In the genomic region with DNA sequence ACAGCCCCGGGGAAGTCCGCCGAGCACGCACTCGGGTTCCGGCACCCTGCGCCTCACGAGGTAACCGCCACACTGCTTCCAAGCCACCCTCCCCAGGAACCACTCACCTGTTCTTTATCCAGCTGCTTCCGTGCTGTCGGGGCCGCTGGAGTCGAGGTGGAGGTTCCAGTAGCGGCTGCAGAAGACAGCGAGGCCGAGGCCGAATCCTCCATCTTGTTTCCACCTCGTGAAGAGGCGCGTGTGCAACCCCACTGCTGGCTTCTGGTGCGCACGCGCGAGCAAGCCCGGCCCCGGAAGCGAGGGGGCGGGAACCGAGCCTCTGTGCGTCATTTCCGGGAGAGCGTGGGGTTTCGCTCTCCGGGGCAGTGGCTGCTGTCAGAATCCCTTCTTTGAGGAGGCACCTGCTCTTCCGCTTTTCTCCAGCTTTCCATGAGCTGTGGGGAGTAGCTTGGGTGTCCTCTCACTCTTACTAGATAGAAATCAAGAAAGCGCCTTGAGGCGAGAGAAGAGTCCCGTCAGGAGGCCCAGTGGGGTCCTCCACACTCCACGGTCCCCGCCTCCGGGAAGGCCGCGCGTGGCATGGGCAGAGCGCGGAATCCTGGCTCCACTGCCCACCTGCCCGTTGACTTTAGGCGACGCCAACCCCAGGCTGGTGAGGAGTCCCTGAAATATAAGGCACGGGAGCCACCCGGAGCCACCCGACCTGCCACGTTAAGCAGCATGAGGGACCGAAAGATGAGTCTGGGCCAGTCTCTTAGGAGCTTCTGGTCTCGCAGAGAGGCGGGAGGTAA, we compare ENCODE assay signal across 1 cellular context.
TF ChIP-seq lines count a peak whose summit lies in the region.

A gene (minus strand): TSS at position 242 of the 791 bp plus-strand sequence. CDS start 30 bp downstream, at position 212.

TF ChIP-seq in GM12878, 131 proteins besides CTCF, POLR2A, EP300 and RAD21 (continued from another document and continues in another):
- TF ChIP-seq, protein P1, sequence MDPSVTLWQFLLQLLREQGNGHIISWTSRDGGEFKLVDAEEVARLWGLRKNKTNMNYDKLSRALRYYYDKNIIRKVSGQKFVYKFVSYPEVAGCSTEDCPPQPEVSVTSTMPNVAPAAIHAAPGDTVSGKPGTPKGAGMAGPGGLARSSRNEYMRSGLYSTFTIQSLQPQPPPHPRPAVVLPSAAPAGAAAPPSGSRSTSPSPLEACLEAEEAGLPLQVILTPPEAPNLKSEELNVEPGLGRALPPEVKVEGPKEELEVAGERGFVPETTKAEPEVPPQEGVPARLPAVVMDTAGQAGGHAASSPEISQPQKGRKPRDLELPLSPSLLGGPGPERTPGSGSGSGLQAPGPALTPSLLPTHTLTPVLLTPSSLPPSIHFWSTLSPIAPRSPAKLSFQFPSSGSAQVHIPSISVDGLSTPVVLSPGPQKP (IDR thresholded peaks at IDR 0.05; ENCODE audit: low read depth, low read length) = peak; percentile 72; the same call in 1 of the 2 replicates
- no peak for TF ChIP-seq EZH2 (IDR thresholded peaks at IDR 0.05; ENCODE audit: borderline replicate concordance, control insufficient read depth, low read depth, low read length)
- TF ChIP-seq CBX5 (IDR thresholded peaks at IDR 0.05; ENCODE audit: low read depth) = no peak; the same call in 1 of the 2 replicates
- no peak for TF ChIP-seq CHD1 (IDR thresholded peaks at IDR 0.05; ENCODE audit: low read depth, low read length)
- TF ChIP-seq, protein P2, sequence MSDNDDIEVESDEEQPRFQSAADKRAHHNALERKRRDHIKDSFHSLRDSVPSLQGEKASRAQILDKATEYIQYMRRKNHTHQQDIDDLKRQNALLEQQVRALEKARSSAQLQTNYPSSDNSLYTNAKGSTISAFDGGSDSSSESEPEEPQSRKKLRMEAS (IDR thresholded peaks at IDR 0.05; ENCODE audit: low read depth, low read length) = peak; percentile 89
- TF ChIP-seq CREB1 (IDR thresholded peaks at IDR 0.05; ENCODE audit: low read depth) = peak; percentile 91
- TF ChIP-seq SMC3 (IDR thresholded peaks at IDR 0.05; ENCODE audit: borderline replicate concordance, low read length) = no peak
- TF ChIP-seq, protein P3, sequence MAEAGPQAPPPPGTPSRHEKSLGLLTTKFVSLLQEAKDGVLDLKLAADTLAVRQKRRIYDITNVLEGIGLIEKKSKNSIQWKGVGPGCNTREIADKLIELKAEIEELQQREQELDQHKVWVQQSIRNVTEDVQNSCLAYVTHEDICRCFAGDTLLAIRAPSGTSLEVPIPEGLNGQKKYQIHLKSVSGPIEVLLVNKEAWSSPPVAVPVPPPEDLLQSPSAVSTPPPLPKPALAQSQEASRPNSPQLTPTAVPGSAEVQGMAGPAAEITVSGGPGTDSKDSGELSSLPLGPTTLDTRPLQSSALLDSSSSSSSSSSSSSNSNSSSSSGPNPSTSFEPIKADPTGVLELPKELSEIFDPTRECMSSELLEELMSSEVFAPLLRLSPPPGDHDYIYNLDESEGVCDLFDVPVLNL (IDR thresholded peaks at IDR 0.05; ENCODE audit: low read depth, low read length) = no peak
- peak; percentile 24; the same call in 1 of the 2 replicates for TF ChIP-seq BACH1 (IDR thresholded peaks at IDR 0.05; ENCODE audit: borderline replicate concordance)
- TF ChIP-seq ASH2L (IDR thresholded peaks at IDR 0.05; ENCODE audit: borderline replicate concordance, low read depth) = no peak
- TF ChIP-seq MEF2A (IDR thresholded peaks at IDR 0.05; ENCODE audit: insufficient read depth, low read depth, low read length) = no peak
- TF ChIP-seq, protein P4, sequence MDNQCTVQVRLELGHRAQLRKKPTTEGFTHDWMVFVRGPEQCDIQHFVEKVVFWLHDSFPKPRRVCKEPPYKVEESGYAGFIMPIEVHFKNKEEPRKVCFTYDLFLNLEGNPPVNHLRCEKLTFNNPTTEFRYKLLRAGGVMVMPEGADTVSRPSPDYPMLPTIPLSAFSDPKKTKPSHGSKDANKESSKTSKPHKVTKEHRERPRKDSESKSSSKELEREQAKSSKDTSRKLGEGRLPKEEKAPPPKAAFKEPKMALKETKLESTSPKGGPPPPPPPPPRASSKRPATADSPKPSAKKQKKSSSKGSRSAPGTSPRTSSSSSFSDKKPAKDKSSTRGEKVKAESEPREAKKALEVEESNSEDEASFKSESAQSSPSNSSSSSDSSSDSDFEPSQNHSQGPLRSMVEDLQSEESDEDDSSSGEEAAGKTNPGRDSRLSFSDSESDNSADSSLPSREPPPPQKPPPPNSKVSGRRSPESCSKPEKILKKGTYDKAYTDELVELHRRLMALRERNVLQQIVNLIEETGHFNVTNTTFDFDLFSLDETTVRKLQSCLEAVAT (IDR thresholded peaks at IDR 0.05) = 0 out of 2 replicates have a peak, but pooled peaks have one; percentile 43
- TF ChIP-seq, protein P5, sequence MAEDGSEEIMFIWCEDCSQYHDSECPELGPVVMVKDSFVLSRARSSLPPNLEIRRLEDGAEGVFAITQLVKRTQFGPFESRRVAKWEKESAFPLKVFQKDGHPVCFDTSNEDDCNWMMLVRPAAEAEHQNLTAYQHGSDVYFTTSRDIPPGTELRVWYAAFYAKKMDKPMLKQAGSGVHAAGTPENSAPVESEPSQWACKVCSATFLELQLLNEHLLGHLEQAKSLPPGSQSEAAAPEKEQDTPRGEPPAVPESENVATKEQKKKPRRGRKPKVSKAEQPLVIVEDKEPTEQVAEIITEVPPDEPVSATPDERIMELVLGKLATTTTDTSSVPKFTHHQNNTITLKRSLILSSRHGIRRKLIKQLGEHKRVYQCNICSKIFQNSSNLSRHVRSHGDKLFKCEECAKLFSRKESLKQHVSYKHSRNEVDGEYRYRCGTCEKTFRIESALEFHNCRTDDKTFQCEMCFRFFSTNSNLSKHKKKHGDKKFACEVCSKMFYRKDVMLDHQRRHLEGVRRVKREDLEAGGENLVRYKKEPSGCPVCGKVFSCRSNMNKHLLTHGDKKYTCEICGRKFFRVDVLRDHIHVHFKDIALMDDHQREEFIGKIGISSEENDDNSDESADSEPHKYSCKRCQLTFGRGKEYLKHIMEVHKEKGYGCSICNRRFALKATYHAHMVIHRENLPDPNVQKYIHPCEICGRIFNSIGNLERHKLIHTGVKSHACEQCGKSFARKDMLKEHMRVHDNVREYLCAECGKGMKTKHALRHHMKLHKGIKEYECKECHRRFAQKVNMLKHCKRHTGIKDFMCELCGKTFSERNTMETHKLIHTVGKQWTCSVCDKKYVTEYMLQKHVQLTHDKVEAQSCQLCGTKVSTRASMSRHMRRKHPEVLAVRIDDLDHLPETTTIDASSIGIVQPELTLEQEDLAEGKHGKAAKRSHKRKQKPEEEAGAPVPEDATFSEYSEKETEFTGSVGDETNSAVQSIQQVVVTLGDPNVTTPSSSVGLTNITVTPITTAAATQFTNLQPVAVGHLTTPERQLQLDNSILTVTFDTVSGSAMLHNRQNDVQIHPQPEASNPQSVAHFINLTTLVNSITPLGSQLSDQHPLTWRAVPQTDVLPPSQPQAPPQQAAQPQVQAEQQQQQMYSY (CRISPR knock-in tag; IDR thresholded peaks at IDR 0.05) = no peak
- peak; percentile 73 for TF ChIP-seq IKZF1 (conservative IDR thresholded peaks at IDR 0.05)
- no peak; the same call in 1 of the 2 replicates for TF ChIP-seq STAT1 (conservative IDR thresholded peaks at IDR 0.05)
- no peak for TF ChIP-seq FOS (IDR thresholded peaks at IDR 0.05; ENCODE audit: borderline replicate concordance, extremely low read depth, insufficient read length)
- no peak for TF ChIP-seq HDGF (IDR thresholded peaks at IDR 0.05)
- TF ChIP-seq, protein P6, sequence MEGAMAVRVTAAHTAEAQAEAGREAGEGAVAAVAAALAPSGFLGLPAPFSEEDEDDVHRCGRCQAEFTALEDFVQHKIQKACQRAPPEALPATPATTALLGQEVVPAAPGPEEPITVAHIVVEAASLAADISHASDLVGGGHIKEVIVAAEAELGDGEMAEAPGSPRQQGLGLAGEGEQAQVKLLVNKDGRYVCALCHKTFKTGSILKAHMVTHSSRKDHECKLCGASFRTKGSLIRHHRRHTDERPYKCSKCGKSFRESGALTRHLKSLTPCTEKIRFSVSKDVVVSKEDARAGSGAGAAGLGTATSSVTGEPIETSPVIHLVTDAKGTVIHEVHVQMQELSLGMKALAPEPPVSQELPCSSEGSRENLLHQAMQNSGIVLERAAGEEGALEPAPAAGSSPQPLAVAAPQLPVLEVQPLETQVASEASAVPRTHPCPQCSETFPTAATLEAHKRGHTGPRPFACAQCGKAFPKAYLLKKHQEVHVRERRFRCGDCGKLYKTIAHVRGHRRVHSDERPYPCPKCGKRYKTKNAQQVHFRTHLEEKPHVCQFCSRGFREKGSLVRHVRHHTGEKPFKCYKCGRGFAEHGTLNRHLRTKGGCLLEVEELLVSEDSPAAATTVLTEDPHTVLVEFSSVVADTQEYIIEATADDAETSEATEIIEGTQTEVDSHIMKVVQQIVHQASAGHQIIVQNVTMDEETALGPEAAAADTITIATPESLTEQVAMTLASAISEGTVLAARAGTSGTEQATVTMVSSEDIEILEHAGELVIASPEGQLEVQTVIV (IDR thresholded peaks at IDR 0.05; ENCODE audit: borderline replicate concordance, partially characterized antibody) = peak; percentile 15
- TF ChIP-seq SREBF2 (IDR thresholded peaks at IDR 0.05; ENCODE audit: low read length) = 0 out of 2 replicates have a peak, but pooled peaks have one; percentile 41
- TF ChIP-seq, protein P7, sequence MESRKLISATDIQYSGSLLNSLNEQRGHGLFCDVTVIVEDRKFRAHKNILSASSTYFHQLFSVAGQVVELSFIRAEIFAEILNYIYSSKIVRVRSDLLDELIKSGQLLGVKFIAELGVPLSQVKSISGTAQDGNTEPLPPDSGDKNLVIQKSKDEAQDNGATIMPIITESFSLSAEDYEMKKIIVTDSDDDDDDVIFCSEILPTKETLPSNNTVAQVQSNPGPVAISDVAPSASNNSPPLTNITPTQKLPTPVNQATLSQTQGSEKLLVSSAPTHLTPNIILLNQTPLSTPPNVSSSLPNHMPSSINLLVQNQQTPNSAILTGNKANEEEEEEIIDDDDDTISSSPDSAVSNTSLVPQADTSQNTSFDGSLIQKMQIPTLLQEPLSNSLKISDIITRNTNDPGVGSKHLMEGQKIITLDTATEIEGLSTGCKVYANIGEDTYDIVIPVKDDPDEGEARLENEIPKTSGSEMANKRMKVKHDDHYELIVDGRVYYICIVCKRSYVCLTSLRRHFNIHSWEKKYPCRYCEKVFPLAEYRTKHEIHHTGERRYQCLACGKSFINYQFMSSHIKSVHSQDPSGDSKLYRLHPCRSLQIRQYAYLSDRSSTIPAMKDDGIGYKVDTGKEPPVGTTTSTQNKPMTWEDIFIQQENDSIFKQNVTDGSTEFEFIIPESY (IDR thresholded peaks at IDR 0.05) = no peak
- TF ChIP-seq ZNF274 (IDR thresholded peaks at IDR 0.05; ENCODE audit: insufficient read depth, insufficient read length) = no peak
- no peak for TF ChIP-seq SUPT20H (IDR thresholded peaks at IDR 0.05; ENCODE audit: borderline replicate concordance, control insufficient read depth, low read depth, low read length)
- TF ChIP-seq, protein P8, sequence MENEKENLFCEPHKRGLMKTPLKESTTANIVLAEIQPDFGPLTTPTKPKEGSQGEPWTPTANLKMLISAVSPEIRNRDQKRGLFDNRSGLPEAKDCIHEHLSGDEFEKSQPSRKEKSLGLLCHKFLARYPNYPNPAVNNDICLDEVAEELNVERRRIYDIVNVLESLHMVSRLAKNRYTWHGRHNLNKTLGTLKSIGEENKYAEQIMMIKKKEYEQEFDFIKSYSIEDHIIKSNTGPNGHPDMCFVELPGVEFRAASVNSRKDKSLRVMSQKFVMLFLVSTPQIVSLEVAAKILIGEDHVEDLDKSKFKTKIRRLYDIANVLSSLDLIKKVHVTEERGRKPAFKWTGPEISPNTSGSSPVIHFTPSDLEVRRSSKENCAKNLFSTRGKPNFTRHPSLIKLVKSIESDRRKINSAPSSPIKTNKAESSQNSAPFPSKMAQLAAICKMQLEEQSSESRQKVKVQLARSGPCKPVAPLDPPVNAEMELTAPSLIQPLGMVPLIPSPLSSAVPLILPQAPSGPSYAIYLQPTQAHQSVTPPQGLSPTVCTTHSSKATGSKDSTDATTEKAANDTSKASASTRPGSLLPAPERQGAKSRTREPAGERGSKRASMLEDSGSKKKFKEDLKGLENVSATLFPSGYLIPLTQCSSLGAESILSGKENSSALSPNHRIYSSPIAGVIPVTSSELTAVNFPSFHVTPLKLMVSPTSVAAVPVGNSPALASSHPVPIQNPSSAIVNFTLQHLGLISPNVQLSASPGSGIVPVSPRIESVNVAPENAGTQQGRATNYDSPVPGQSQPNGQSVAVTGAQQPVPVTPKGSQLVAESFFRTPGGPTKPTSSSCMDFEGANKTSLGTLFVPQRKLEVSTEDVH (IDR thresholded peaks at IDR 0.05; ENCODE audit: low read depth, partially characterized antibody) = peak; percentile 55
- TF ChIP-seq RB1 (IDR thresholded peaks at IDR 0.05; ENCODE audit: borderline replicate concordance) = 0 out of 2 replicates have a peak, but pooled peaks have one; percentile 53
- TF ChIP-seq NRF1 (conservative IDR thresholded peaks at IDR 0.05; ENCODE audit: low read depth, low read length) = peak; percentile 95
- peak; percentile 98 for TF ChIP-seq MYC (IDR thresholded peaks at IDR 0.05; ENCODE audit: insufficient read depth, insufficient read length, insufficient replicate concordance, low read length, severe bottlenecking)
- no peak for TF ChIP-seq TARDBP (IDR thresholded peaks at IDR 0.05; ENCODE audit: borderline replicate concordance)
- TF ChIP-seq SMARCA5 (IDR thresholded peaks at IDR 0.05) = peak; percentile 29; the same call in 1 of the 2 replicates
- TF ChIP-seq ZNF384 (IDR thresholded peaks at IDR 0.05; ENCODE audit: borderline replicate concordance, low read depth, low read length) = no peak
- no peak for TF ChIP-seq STAT3 (IDR thresholded peaks at IDR 0.05; ENCODE audit: low read depth, low read length)
- TF ChIP-seq, protein P9, sequence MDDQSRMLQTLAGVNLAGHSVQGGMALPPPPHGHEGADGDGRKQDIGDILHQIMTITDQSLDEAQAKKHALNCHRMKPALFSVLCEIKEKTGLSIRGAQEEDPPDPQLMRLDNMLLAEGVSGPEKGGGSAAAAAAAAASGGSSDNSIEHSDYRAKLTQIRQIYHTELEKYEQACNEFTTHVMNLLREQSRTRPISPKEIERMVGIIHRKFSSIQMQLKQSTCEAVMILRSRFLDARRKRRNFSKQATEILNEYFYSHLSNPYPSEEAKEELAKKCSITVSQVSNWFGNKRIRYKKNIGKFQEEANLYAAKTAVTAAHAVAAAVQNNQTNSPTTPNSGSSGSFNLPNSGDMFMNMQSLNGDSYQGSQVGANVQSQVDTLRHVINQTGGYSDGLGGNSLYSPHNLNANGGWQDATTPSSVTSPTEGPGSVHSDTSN (IDR thresholded peaks at IDR 0.05; ENCODE audit: insufficient replicate concordance, low read depth, low read length) = no peak
- TF ChIP-seq, protein P10, sequence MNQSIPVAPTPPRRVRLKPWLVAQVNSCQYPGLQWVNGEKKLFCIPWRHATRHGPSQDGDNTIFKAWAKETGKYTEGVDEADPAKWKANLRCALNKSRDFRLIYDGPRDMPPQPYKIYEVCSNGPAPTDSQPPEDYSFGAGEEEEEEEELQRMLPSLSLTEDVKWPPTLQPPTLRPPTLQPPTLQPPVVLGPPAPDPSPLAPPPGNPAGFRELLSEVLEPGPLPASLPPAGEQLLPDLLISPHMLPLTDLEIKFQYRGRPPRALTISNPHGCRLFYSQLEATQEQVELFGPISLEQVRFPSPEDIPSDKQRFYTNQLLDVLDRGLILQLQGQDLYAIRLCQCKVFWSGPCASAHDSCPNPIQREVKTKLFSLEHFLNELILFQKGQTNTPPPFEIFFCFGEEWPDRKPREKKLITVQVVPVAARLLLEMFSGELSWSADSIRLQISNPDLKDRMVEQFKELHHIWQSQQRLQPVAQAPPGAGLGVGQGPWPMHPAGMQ (IDR thresholded peaks at IDR 0.05; ENCODE audit: borderline replicate concordance) = no peak
- TF ChIP-seq ESRRA (IDR thresholded peaks at IDR 0.05; ENCODE audit: low read length) = no peak
- TF ChIP-seq ZNF24 (IDR thresholded peaks at IDR 0.05) = no peak
- TF ChIP-seq, protein P11, sequence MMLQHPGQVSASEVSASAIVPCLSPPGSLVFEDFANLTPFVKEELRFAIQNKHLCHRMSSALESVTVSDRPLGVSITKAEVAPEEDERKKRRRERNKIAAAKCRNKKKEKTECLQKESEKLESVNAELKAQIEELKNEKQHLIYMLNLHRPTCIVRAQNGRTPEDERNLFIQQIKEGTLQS (IDR thresholded peaks at IDR 0.05; ENCODE audit: borderline replicate concordance, extremely low read depth, low read depth, low read length) = no peak
- TF ChIP-seq ZBED1 (IDR thresholded peaks at IDR 0.05; ENCODE audit: borderline replicate concordance) = no peak
